In the genomic region with DNA sequence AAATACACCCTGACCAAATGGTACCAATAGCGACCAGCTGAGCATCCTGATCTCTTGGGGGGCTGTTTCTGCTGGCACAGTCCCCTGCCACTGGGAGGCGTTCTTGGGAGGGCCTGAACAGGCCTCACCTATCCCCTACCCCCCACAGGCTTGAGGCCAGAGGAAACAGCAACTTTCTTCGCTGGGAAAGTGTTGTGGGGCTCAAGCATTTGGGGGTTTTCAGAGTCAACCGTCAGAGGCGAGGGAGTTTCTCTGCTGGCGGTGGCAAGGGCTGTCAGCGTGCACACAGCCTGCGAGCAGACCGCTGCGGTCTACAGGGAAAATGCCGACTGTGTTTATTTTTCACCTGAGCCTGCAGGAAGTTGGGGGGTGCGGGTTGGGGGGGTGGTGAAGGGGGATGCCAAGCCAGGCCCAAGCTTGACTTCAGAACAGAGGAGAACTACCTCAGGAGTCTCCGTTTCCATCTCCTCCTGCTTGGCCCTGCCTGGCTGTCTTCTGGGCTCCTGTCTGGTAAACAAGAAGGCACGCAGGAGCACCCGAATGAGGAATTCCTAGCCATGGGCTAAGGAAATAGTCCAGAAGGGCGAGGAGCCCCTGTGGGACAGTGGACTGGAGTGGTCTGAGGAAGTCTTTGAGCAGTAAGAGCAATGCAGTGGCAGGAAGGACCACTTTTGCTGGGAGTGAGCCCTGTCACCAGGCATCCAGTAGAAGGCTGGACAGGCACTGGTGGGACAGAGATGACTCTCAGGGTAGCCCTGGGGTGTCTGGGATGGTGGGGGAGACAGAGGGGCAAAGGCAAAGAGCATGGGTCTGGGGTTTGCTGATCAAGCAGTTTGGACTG, we compare ENCODE assay signal across 8 cellular contexts. TPM values are rescaled to one million over a fixed set of nuclear protein-coding genes. Genes with fewer than 3 reads are reported as not detected.
DNase-seq lines count a peak whose midpoint lies in the region; ATAC-seq lines count a peak whose summit lies in the region.

No MANE protein-coding gene starts in this region.

- peak; percentile 50 for ATAC-seq in GM21367 (IDR thresholded peaks at IDR 0.05; ENCODE audit: unreplicated experiment)
- no peak for ATAC-seq in HG03521 (IDR thresholded peaks at IDR 0.05; ENCODE audit: unreplicated experiment)

- DNase-seq in activated gamma-delta T cell treated with Interleukin-2 at 50 U/mL for 16 hours, result peak; percentile 84
- peak; percentile 56 to 57 for DNase-seq in stimulated activated CD4-positive, alpha-beta T cell treated with anti-CD3 and anti-CD28 coated beads, Interleukin-15, amount 100 ng/mL, for 1 hour (ENCODE audit: low read depth in 1 of 2, low spot score in 1 of 2)
- no peak for DNase-seq in NCI-H1092 (lab: John Stamatoyannopoulos, UW)
- DNase-seq in NCI-H2196 (lab: John Stamatoyannopoulos, UW; ENCODE audit: unreplicated experiment), result no peak
- no peak for DNase-seq in H4 (ENCODE audit: low spot score)

- H3K4me3 ChIP-seq in HUES64 (ENCODE audit: low read length), result no peak overlapping the region

- H3K36me3 ChIP-seq in HUES64 (ENCODE audit: insufficient read depth, low read length), result peaks cover 14% of the 10 kb centered on the region

- H3K4me1 ChIP-seq in HUES64 (ENCODE audit: insufficient read depth, low read length), result peaks cover 3% of the 10 kb centered on the region

- no peaks in the 10 kb centered on the region for H3K27me3 ChIP-seq in HUES64 (ENCODE audit: insufficient read depth, low read length)

- WGBS in HUES64, result 93% methylated on average over 16 of the region's 16 CpGs

- H3K9ac ChIP-seq in HUES64 (ENCODE audit: low read depth, low read length), result 0 out of 2 replicates have a peak overlapping the region, but pooled peaks have one; percentile 18

- no peaks in the 10 kb centered on the region for H3K9me3 ChIP-seq in HUES64 (ENCODE audit: insufficient read depth, low read depth, low read length)

- no peak overlapping the region for H3K27ac ChIP-seq in HUES64 (ENCODE audit: low read depth, low read length)

RNA-seq across cellular contexts. Expression of a gene that starts 18.1 kb away (rescaled TPM):
- 10.2 TPM for polyA plus RNA-seq in HUES64 (2013, experiment 1 of 2)
- polyA plus RNA-seq in HUES64 (2013, experiment 2 of 2), result 10.4 TPM
- total RNA-seq in H4 (2014; rRNA removed; shearing (Covaris generic)), result 1.5 and 2.9 TPM in 2 replicates

RNA-seq across cellular contexts. Expression of a gene that starts 44.2 kb away (rescaled TPM):
- 454 TPM for polyA plus RNA-seq in HUES64 (2013, experiment 1 of 2)
- polyA plus RNA-seq in HUES64 (2013, experiment 2 of 2), result 523 TPM
- total RNA-seq in H4 (2014; rRNA removed; shearing (Covaris generic)), result 886 and 1,193 TPM in 2 replicates

Comparison
In these comparisons a context has a peak if more than half of its experiments do, and no peak if none do; other contexts are left out.
1. DNase-seq: peak in activated gamma-delta T cell treated with Interleukin-2 at 50 U/mL for 16 hours (single experiment) and stimulated activated CD4-positive, alpha-beta T cell treated with anti-CD3 and anti-CD28 coated beads, Interleukin-15, amount 100 ng/mL, for 1 hour (2 of 2); none in NCI-H1092 (single experiment), NCI-H2196 (single experiment) and H4 (single experiment).